17 cellular contexts compared by ENCODE assay signal in the genomic region with DNA sequence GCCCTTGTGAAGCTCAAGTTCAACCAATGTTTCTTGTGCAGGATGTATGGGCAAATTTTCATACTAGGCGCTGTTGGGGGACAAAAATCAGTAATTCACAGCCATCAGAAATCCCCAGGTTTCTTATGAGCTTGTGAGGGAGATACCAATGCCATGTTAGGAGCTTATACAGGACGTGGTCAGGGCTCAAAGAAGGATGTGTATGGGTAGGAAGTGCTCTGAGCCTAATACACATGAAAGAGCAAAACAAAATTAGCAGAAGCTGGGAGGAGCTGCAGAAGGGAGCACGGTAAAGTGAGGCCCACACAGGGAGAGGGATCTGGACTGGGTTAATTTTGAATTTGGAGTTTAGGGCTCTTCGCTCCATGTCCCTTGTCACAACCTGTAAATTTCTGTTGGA.
"Had no signal": no experiment of that assay in that cellular context is flagged by ENCODE, and none has a peak within 500 bp of the region (broad histone marks: within the 10 kb centered on the region; RNA-seq: fewer than 3 reads in every experiment).

No MANE protein-coding gene starts in this region.

- H3K9me3 ChIP-seq: adrenal gland, gastroesophageal sphincter, neutrophil, sigmoid colon, SK-N-SH, spleen, upper lobe of left lung had no signal

- H3K4me1 ChIP-seq: adrenal gland, sigmoid colon had no signal

- H3K4me3 Mint-ChIP-seq: activated B cell treated with CpG ODN at 0.5 μM for 24 hours; stimulated activated naive CD8-positive, alpha-beta T cell treated with anti-CD3 and anti-CD28 coated beads, Interleukin-15, amount 100 ng/mL, for 72 hours had no signal

- H3K27me3 ChIP-seq: adrenal gland, cardiac muscle cell, gastroesophageal sphincter, neutrophil, sigmoid colon, spleen, upper lobe of left lung had no signal

- H3K4me2 ChIP-seq: SK-N-SH had no signal

- H3K9me3 Mint-ChIP-seq: activated B cell treated with CpG ODN at 0.5 μM for 24 hours; stimulated activated naive CD8-positive, alpha-beta T cell treated with anti-CD3 and anti-CD28 coated beads, Interleukin-15, amount 100 ng/mL, for 72 hours had no signal

- H3K79me2 ChIP-seq: parathyroid adenoma had no signal

- DNase-seq: activated B cell treated with CpG ODN at 0.5 μM for 24 hours; activated CD4-positive, alpha-beta T cell treated with anti-CD3 and anti-CD28 coated beads, Interleukin-2, amount 50 U/mL, for 48 hours; activated CD8-positive, alpha-beta memory T cell treated with anti-CD3 and anti-CD28 coated beads, Interleukin-2, amount 50 U/mL, for 4 hours; adrenal gland; dorsolateral prefrontal cortex; erythroblast; left colon; naive B cell; sigmoid colon; SK-N-SH; spleen; stimulated activated naive CD8-positive, alpha-beta T cell treated with anti-CD3 and anti-CD28 coated beads, Interleukin-15, amount 100 ng/mL, for 72 hours; upper lobe of left lung had no signal

- H3K9ac ChIP-seq: parathyroid adenoma, SK-N-SH had no signal

- ATAC-seq: gastroesophageal sphincter; left colon; stimulated activated naive CD8-positive, alpha-beta T cell treated with anti-CD3 and anti-CD28 coated beads, Interleukin-15, amount 100 ng/mL, for 72 hours had no signal

- H2AFZ ChIP-seq: parathyroid adenoma had no signal

- H3K27ac ChIP-seq: adrenal gland, cardiac muscle cell, dorsolateral prefrontal cortex, gastroesophageal sphincter, neutrophil, parathyroid adenoma, sigmoid colon, spleen, upper lobe of left lung had no signal

- H3K27me3 Mint-ChIP-seq: activated B cell treated with CpG ODN at 0.5 μM for 24 hours; naive B cell; stimulated activated naive CD8-positive, alpha-beta T cell treated with anti-CD3 and anti-CD28 coated beads, Interleukin-15, amount 100 ng/mL, for 72 hours had no signal

- H3K4me3 ChIP-seq: adrenal gland, cardiac muscle cell, dorsolateral prefrontal cortex, gastroesophageal sphincter, sigmoid colon, spleen, upper lobe of left lung had no signal

- H3K27ac Mint-ChIP-seq: activated B cell treated with CpG ODN at 0.5 μM for 24 hours; stimulated activated naive CD8-positive, alpha-beta T cell treated with anti-CD3 and anti-CD28 coated beads, Interleukin-15, amount 100 ng/mL, for 72 hours had no signal

- H3K9me2 ChIP-seq: SK-N-SH had no signal

- H3K36me3 ChIP-seq: adrenal gland, cardiac muscle cell, gastroesophageal sphincter, neutrophil, sigmoid colon, spleen, upper lobe of left lung had no signal

- H3K36me3 Mint-ChIP-seq: naive B cell had no signal
